In genomic region chr3:34260266-34260990, GRCh38 we compare ENCODE assay signal across 8 cellular contexts.
DNase-seq lines count a peak whose midpoint lies in the region; ATAC-seq, FAIRE-seq and TF ChIP-seq lines count a peak whose summit lies in the region.

No MANE protein-coding gene starts in this region.

- intact Hi-C loops in cardiac septum (cut with DNase I) (loop anchor here (2.0 kb wide), 1 partner anchor 422 kb away; no protein-coding TSS in a partner anchor), Panc1 (cut with micrococcal nuclease; ENCODE audit: unreplicated experiment) (loop anchor here (10.0 kb wide), 1 partner anchor 424 kb away; no protein-coding TSS in a partner anchor)

- H3K4me1 ChIP-seq in cardiac muscle cell (ENCODE audit: low read depth) (peaks cover 33% of the 10 kb centered on the region), Panc1 (ENCODE audit: control insufficient read depth, insufficient read depth, low read length) (no peaks in the 10 kb centered on the region)

- no peaks in the 10 kb centered on the region for H3K27me3 ChIP-seq in cardiac muscle cell
- no peaks in the 10 kb centered on the region for H3K27me3 ChIP-seq in Panc1 (ENCODE audit: control insufficient read depth, insufficient read depth, low read length)

- in situ Hi-C loops in Panc1 (cut with HindIII; ENCODE audit: low pct_unique_long_range_greater_than_20kb, low sequenced_read_pairs), result no loop called here

- ATAC-seq in HG03064 (IDR thresholded peaks at IDR 0.05; ENCODE audit: low read depth, unreplicated experiment), result peak; percentile 40
- peak; percentile 70; the same call in 1 of the 2 replicates for ATAC-seq in Panc1

- H3K9me3 ChIP-seq in cardiac muscle cell (ENCODE audit: low read depth) (no peaks in the 10 kb centered on the region), Panc1 (ENCODE audit: control insufficient read depth, insufficient read depth, low read depth, low read length) (no peaks in the 10 kb centered on the region)

- POLR2A ChIA-PET in Panc1 (lab: Charles Lee), result no interaction called here

- CTCF ChIA-PET in Panc1 (lab: Charles Lee), result interaction anchor here (1.1 kb wide), 1 partner anchor 423 kb away, joined by 6 read pairs; no protein-coding TSS in a partner anchor

- BruUV-seq in Panc1 (replicated peaks; lab: Mats Ljungman, UMichigan), result no TSS peak

- TF ChIP-seq CTCF in cardiac muscle cell (IDR thresholded peaks at IDR 0.05; ENCODE audit: low read depth, low read length) (peak; percentile 66), Panc1 (IDR thresholded peaks at IDR 0.05) (peak; percentile 68)

- H3K36me3 ChIP-seq in cardiac muscle cell, result no peaks in the 10 kb centered on the region
- H3K36me3 ChIP-seq in Panc1 (ENCODE audit: control insufficient read depth, insufficient read depth, low read length), result no peaks in the 10 kb centered on the region

- H3K27ac ChIP-seq in cardiac muscle cell, result no peak overlapping the region
- no peak overlapping the region for H3K27ac ChIP-seq in Panc1 (ENCODE audit: low read length)

- peak; percentile 55 to 74 for DNase-seq in cardiac muscle cell (ENCODE audit: low read depth in 1 of 2, low spot score in 1 of 2)
- DNase-seq in cardiac septum (ENCODE audit: low spot score), result no peak
- peak; percentile 4 for DNase-seq in Panc1 (ENCODE audit: low read depth, low spot score)
- peak; percentile 62 for DNase-seq in mucosa of gallbladder (ENCODE audit: low spot score)
- DNase-seq in activated gamma-delta T cell treated with Interleukin-2 at 50 U/mL for 16 hours, result no peak
- no peak for DNase-seq in OCI-M2 (lab: John Stamatoyannopoulos, UW; ENCODE audit: unreplicated experiment)

- peak; percentile 26 for FAIRE-seq in endometrium (lab: Jason Lieb, UNC)

- H3K4me3 ChIP-seq in cardiac muscle cell, result no peak overlapping the region
- no peak overlapping the region for H3K4me3 ChIP-seq in Panc1 (ENCODE audit: low read depth in 2 of 2, low read length in 2 of 2)

Comparison
In these comparisons a context has a peak if more than half of its experiments do, and no peak if none do; other contexts are left out.
1. DNase-seq: peak in cardiac muscle cell (2 of 2), Panc1 (single experiment) and mucosa of gallbladder (single experiment); none in cardiac septum (single experiment), activated gamma-delta T cell treated with Interleukin-2 at 50 U/mL for 16 hours (single experiment) and OCI-M2 (single experiment).